7 cellular contexts compared by ENCODE assay signal in genomic region chr12:49539406-49540228, GRCh38. TPM values are rescaled to one million over a fixed set of nuclear protein-coding genes. Genes with fewer than 3 reads are reported as not detected.
DNase-seq lines count a peak whose midpoint lies in the region; ATAC-seq and TF ChIP-seq lines count a peak whose summit lies in the region.

No MANE protein-coding gene starts in this region.

- H3K4me1 Mint-ChIP-seq in HFFc6 (ENCODE audit: low read depth) (peaks cover 27% of the 10 kb centered on the region), neural progenitor cell (peaks cover 31% of the 10 kb centered on the region)

- DNase-seq in DND-41, result no peak
- no peak for DNase-seq in HFFc6
- no peak for DNase-seq in breast epithelium (ENCODE audit: low spot score in 2 of 2)
- no peak for DNase-seq in neural progenitor cell (ENCODE audit: low spot score)
- no peak for DNase-seq in globus pallidus (ENCODE audit: low spot score)
- DNase-seq in SHP77 (lab: John Stamatoyannopoulos, UW), result no peak

- H3K27me3 ChIP-seq in DND-41 (ENCODE audit: insufficient read depth, low read length, poor library complexity), result peaks cover 29% of the 10 kb centered on the region
- H3K27me3 ChIP-seq in breast epithelium, result peaks cover 2 to 12% of the 10 kb centered on the region in 2 donors
- peaks cover 100% of the 10 kb centered on the region for H3K27me3 ChIP-seq in neural progenitor cell

- H3K4me3 Mint-ChIP-seq in HFFc6, result 0 out of 2 replicates have a peak overlapping the region, but pooled peaks have one; percentile 7
- peak overlapping the region; percentile 79 for H3K4me3 Mint-ChIP-seq in neural progenitor cell

- H3K4me3 ChIP-seq in DND-41 (ENCODE audit: low read depth in 1 of 2, low read length in 2 of 2) (peak overlapping the region in 1 of 2 experiments; percentile 53; a peak in 1 of 4 replicates), breast epithelium (peak overlapping the region in 2 of 3 donors; percentile 56 to 73), neural progenitor cell (no peak overlapping the region)

- no peaks in the 10 kb centered on the region for H3K9me3 Mint-ChIP-seq in HFFc6
- no peaks in the 10 kb centered on the region for H3K9me3 Mint-ChIP-seq in neural progenitor cell

- H3K36me3 ChIP-seq in DND-41 (ENCODE audit: insufficient read depth, low read length) (no peaks in the 10 kb centered on the region), breast epithelium (no peaks in the 10 kb centered on the region), neural progenitor cell (no peaks in the 10 kb centered on the region)

- H3K4me2 ChIP-seq in DND-41 (ENCODE audit: insufficient read depth, low read length), result peak overlapping the region; percentile 73
- peak overlapping the region; percentile 27 for H3K4me2 ChIP-seq in neural progenitor cell

- H4K20me1 ChIP-seq in DND-41 (ENCODE audit: insufficient read depth, low read length), result peaks cover 15% of the 10 kb centered on the region
- peaks cover 22% of the 10 kb centered on the region for H4K20me1 ChIP-seq in neural progenitor cell (ENCODE audit: low read depth)

- H3K9ac ChIP-seq in DND-41 (ENCODE audit: low read depth, low read length) (peak overlapping the region; percentile 35; the same call in 1 of the 2 replicates), neural progenitor cell (no peak overlapping the region)

- H3K27ac ChIP-seq in DND-41 (ENCODE audit: low read length) (no peak overlapping the region), breast epithelium (peak overlapping the region in 1 of 2 donors; percentile 45), neural progenitor cell (no peak overlapping the region)

- ATAC-seq in DND-41 (ENCODE audit: insufficient read depth, low read depth), result no peak
- no peak for ATAC-seq in HG02970 (IDR thresholded peaks at IDR 0.05; ENCODE audit: low FRiP score, unreplicated experiment)

- peaks cover 29% of the 10 kb centered on the region for H3F3A ChIP-seq in neural progenitor cell (ENCODE audit: low read depth)

- intact Hi-C loops in breast epithelium (cut with DNase I; ENCODE audit: low total_unique reads), result no loop called here

- H2AFZ ChIP-seq in DND-41 (ENCODE audit: low read depth, low read length) (no peak overlapping the region), neural progenitor cell (replicated peaks) (no peak overlapping the region)

- H3K9me3 ChIP-seq in DND-41 (ENCODE audit: insufficient read depth, low read length, severe bottlenecking) (no peaks in the 10 kb centered on the region), breast epithelium (no peaks in the 10 kb centered on the region), neural progenitor cell (ENCODE audit: low read depth) (no peaks in the 10 kb centered on the region)

- no peak for TF ChIP-seq POLR2A in breast epithelium (IDR thresholded peaks at IDR 0.05)

- no peaks in the 10 kb centered on the region for H3K36me3 Mint-ChIP-seq in HFFc6 (ENCODE audit: low read depth)
- H3K36me3 Mint-ChIP-seq in neural progenitor cell, result no peaks in the 10 kb centered on the region

- H3K4me1 ChIP-seq in DND-41 (ENCODE audit: insufficient read depth, low read length) (peaks cover 17% of the 10 kb centered on the region), breast epithelium (peaks cover 0 to 11% of the 10 kb centered on the region in 2 donors), neural progenitor cell (peaks cover 13% of the 10 kb centered on the region)

- H3K27me3 Mint-ChIP-seq in HFFc6 (ENCODE audit: insufficient read depth), result peaks cover 32% of the 10 kb centered on the region
- H3K27me3 Mint-ChIP-seq in neural progenitor cell (ENCODE audit: insufficient read depth, low read depth), result peaks cover 61% of the 10 kb centered on the region

- no peaks in the 10 kb centered on the region for H3K79me2 ChIP-seq in DND-41 (ENCODE audit: insufficient read depth, low read length)
- H3K79me2 ChIP-seq in neural progenitor cell (ENCODE audit: low read depth), result no peaks in the 10 kb centered on the region

- H3K27ac Mint-ChIP-seq in HFFc6 (no peak overlapping the region), neural progenitor cell (no peak overlapping the region)

- TF ChIP-seq CTCF in DND-41 (IDR thresholded peaks at IDR 0.05; ENCODE audit: borderline replicate concordance, extremely low read depth, low read length, poor library complexity, severe bottlenecking) (no peak), HFFc6 (IDR thresholded peaks at IDR 0.05) (no peak), breast epithelium (IDR thresholded peaks at IDR 0.05) (no peak), neural progenitor cell (IDR thresholded peaks at IDR 0.05) (no peak)

RNA-seq across cellular contexts. Expression of gene KCNH3, which starts 0.8 kb away (rescaled TPM):
- total RNA-seq in HFFc6 (2021; fragmentation: NEBNext Ultra II Directional; extraction: Animal tissue kit (Norgen Biotek cat#: 25700)), result under 1 TPM in 2 of 6 experiments, not detected in 4; 0.05 to 0.10 TPM
- total RNA-seq in breast epithelium (1 to 10 TPM in 1 of 3 donors, under 1 TPM in 1, not detected in 1; 0.66 to 1.3 TPM), neural progenitor cell (ENCODE audit: low replicate concordance) (0.19 TPM in 1 of 2 replicates, not detected in the other)

RNA-seq across cellular contexts. Expression of gene MCRS1, which starts 28.3 kb away (rescaled TPM):
- 10 to 100 TPM; 46.2 to 59.8 (median 55.4) TPM for total RNA-seq in HFFc6 (2021; fragmentation: NEBNext Ultra II Directional; extraction: Animal tissue kit (Norgen Biotek cat#: 25700))
- 10 to 100 TPM; 37.6 to 52.4 (median 52.1) TPM for total RNA-seq in breast epithelium
- 62.4 and 91.5 TPM in 2 replicates for total RNA-seq in neural progenitor cell (ENCODE audit: low replicate concordance)
